Comparison of ENCODE assay signal across 24 cellular contexts in genomic region chr4:7787067-7787466, GRCh38.
DNase-seq lines count a peak whose midpoint lies in the region; ATAC-seq, FAIRE-seq and TF ChIP-seq lines count a peak whose summit lies in the region.
"Had no signal": no experiment of that assay in that cellular context is flagged by ENCODE, and none has a peak within 500 bp of the region (broad histone marks: within the 10 kb centered on the region; RNA-seq: fewer than 3 reads in every experiment).

No MANE protein-coding gene starts in this region.

- H3K27ac ChIP-seq in A673 (ENCODE audit: low read depth, low read length, poor library complexity, severe bottlenecking) (peak overlapping the region; percentile 16), endothelial cell of umbilical vein (ENCODE audit: insufficient read depth, low read depth, low read length) (peak overlapping the region; percentile 93), neuronal stem cell (replicated peaks; ENCODE audit: low read length) (no peak overlapping the region), gastroesophageal sphincter (no peak overlapping the region)
- H3K27ac ChIP-seq: RWPE1 had no signal

- no peak overlapping the region for H3K4me2 ChIP-seq in endothelial cell of umbilical vein (ENCODE audit: insufficient read depth, low read length)
- no peak overlapping the region for H3K4me2 ChIP-seq in neuronal stem cell (ENCODE audit: insufficient read depth, low read length, poor library complexity, severe bottlenecking)
- H3K4me2 ChIP-seq: SK-N-SH had no signal

- H4K8ac ChIP-seq in neuronal stem cell (ENCODE audit: low read depth, low read length) = no peak overlapping the region

- H3K23ac ChIP-seq in neuronal stem cell (ENCODE audit: low read depth, low read length, poor library complexity) = no peak overlapping the region

- H2AK5ac ChIP-seq in neuronal stem cell (ENCODE audit: low read depth, low read length) = no peak overlapping the region

- BruUV-seq in A673 (replicated peaks; lab: Mats Ljungman, UMichigan) (no TSS peak), endothelial cell of umbilical vein (replicated peaks; lab: Mats Ljungman, UMichigan) (no TSS peak)

- H4K20me1 ChIP-seq in endothelial cell of umbilical vein (replicated peaks; ENCODE audit: control insufficient read depth, extremely low read depth, insufficient read depth, low read length) = no peaks in the 10 kb centered on the region

- no peaks in the 10 kb centered on the region for H3K9me3 ChIP-seq in A673 (ENCODE audit: low read depth, low read length, poor library complexity, severe bottlenecking)
- no peaks in the 10 kb centered on the region for H3K9me3 ChIP-seq in T-helper 17 cell (ENCODE audit: control insufficient read depth, low read length, poor library complexity, severe bottlenecking)
- no peaks in the 10 kb centered on the region for H3K9me3 ChIP-seq in endothelial cell of umbilical vein (replicated peaks; ENCODE audit: control insufficient read depth, insufficient read depth, low read length)
- no peaks in the 10 kb centered on the region for H3K9me3 ChIP-seq in neuronal stem cell (replicated peaks in 1 of 2; ENCODE audit: control insufficient read depth in 2 of 2, insufficient read depth in 1 of 2, low read depth in 1 of 2, low read length in 2 of 2)
- H3K9me3 ChIP-seq in gastroesophageal sphincter = no peaks in the 10 kb centered on the region
- H3K9me3 ChIP-seq: Caco-2, SK-N-SH had no signal

- no peak overlapping the region for H4K91ac ChIP-seq in neuronal stem cell (ENCODE audit: low read depth, low read length, poor library complexity)

- H3K4me1 Mint-ChIP-seq in T-helper 17 cell = peaks cover 25% of the 10 kb centered on the region

- H3K36me3 ChIP-seq in A673 (ENCODE audit: insufficient read depth, low read length, poor library complexity, severe bottlenecking) (peaks cover 4% of the 10 kb centered on the region), endothelial cell of umbilical vein (ENCODE audit: control insufficient read depth in 2 of 2, extremely low read depth in 1 of 2, insufficient read depth in 2 of 2, low read length in 2 of 2) (peaks cover 20 to 47% of the 10 kb centered on the region in 2 experiments), neuronal stem cell (replicated peaks in 1 of 2; ENCODE audit: control insufficient read depth in 2 of 2, insufficient read depth in 2 of 2, low read length in 2 of 2) (peaks cover 0 to 2% of the 10 kb centered on the region in 2 donors), gastroesophageal sphincter (peaks cover 0 to 54% of the 10 kb centered on the region in 2 donors)

- no peak overlapping the region for H3K9ac ChIP-seq in endothelial cell of umbilical vein (replicated peaks; ENCODE audit: extremely low read depth, insufficient read depth, low read length)
- H3K9ac ChIP-seq in neuronal stem cell (ENCODE audit: low read depth, low read length, poor library complexity) = no peak overlapping the region
- H3K9ac ChIP-seq: SK-N-SH had no signal

- no peak overlapping the region for H2BK15ac ChIP-seq in neuronal stem cell (ENCODE audit: low read length)

- CTCF ChIA-PET in A673 (lab: Charles Lee) = no interaction called here
- CTCF ChIA-PET in endothelial cell of umbilical vein (lab: Charles Lee) = interaction anchor here (0.8 to 3.0 kb wide), 4 partner anchors 12 to 25 kb away, joined by 3 to 15 read pairs (median 8); no protein-coding TSS in a partner anchor

- H3K27ac Mint-ChIP-seq in T-helper 17 cell = peak overlapping the region; percentile 9
- H3K27ac Mint-ChIP-seq: CD4-positive, alpha-beta T cell had no signal

- H3K4me1 ChIP-seq in A673 (ENCODE audit: insufficient read depth, low read length, poor library complexity, severe bottlenecking) (peaks cover 16% of the 10 kb centered on the region), endothelial cell of umbilical vein (ENCODE audit: control insufficient read depth, extremely low read depth, insufficient read depth, low read length) (peaks cover 43% of the 10 kb centered on the region), neuronal stem cell (ENCODE audit: control insufficient read depth in 2 of 2, insufficient read depth in 1 of 2, low read depth in 1 of 2, low read length in 2 of 2) (peaks cover 5 to 9% of the 10 kb centered on the region in 2 donors), gastroesophageal sphincter (peaks cover 4 to 49% (median 23%) of the 10 kb centered on the region in 3 donors)
- H3K4me1 ChIP-seq: Caco-2 had no signal

- H3K4me3 ChIP-seq in A673 (ENCODE audit: low read depth, low read length, poor library complexity, severe bottlenecking) (no peak overlapping the region), endothelial cell of umbilical vein (replicated peaks in 1 of 3; ENCODE audit: insufficient read depth in 1 of 3, low read depth in 1 of 3, low read length in 3 of 3) (no peak overlapping the region), neuronal stem cell (ENCODE audit: low read length in 2 of 2) (no peak overlapping the region), gastroesophageal sphincter (no peak overlapping the region)

- H3K79me2 ChIP-seq in endothelial cell of umbilical vein (ENCODE audit: control insufficient read depth, insufficient read depth, low read length) = peaks cover 76% of the 10 kb centered on the region

- no peaks in the 10 kb centered on the region for H3K79me1 ChIP-seq in neuronal stem cell (ENCODE audit: low read depth, low read length)

- no peak for TF ChIP-seq POLR2A in endothelial cell of umbilical vein (IDR thresholded peaks at IDR 0.05; ENCODE audit: low read depth, low read length)
- TF ChIP-seq POLR2A in gastroesophageal sphincter (IDR thresholded peaks at IDR 0.05) = no peak

- no peak overlapping the region for H2BK120ac ChIP-seq in neuronal stem cell (ENCODE audit: low read depth, low read length)

- FAIRE-seq in endothelial cell of umbilical vein (lab: Jason Lieb, UNC) = no peak
- FAIRE-seq: A204.1, H54, HepG2 had no signal

- peak overlapping the region; percentile 59 for H3K14ac ChIP-seq in neuronal stem cell (ENCODE audit: low read length)

- no CpG with 5 or more reads among the region's 15 CpGs for WGBS in neuronal stem cell (ENCODE audit: extremely low coverage in 2 of 2, insufficient read length in 2 of 2, insufficient replicate concordance in 1 of 2), 2 donors
- WGBS in gastroesophageal sphincter (ENCODE audit: low coverage in 1 of 2), 2 donors = 87 to 98% methylated on average over 10 to 14 of the region's 15 CpGs

- ATAC-seq in T-helper 17 cell (no peak), gastroesophageal sphincter (no peak)
- ATAC-seq: HepG2 had no signal

- no peak overlapping the region for H3K4me3 Mint-ChIP-seq in T-helper 17 cell
- H3K4me3 Mint-ChIP-seq: CD4-positive, alpha-beta T cell had no signal

- POLR2A ChIA-PET in A673 (lab: Charles Lee; ENCODE audit: low non-redundant PET) (no interaction called here), endothelial cell of umbilical vein (lab: Charles Lee) (no interaction called here)

- TF ChIP-seq EP300 in gastroesophageal sphincter (IDR thresholded peaks at IDR 0.05) = no peak

- peaks cover under 1% of the 10 kb centered on the region for H3K36me3 Mint-ChIP-seq in T-helper 17 cell (ENCODE audit: low read depth)

- H2AFZ ChIP-seq in endothelial cell of umbilical vein (ENCODE audit: low read depth, low read length) (no peak overlapping the region), neuronal stem cell (ENCODE audit: low read length) (no peak overlapping the region)

- H3K18ac ChIP-seq in neuronal stem cell (ENCODE audit: low read length) = no peak overlapping the region

- H2BK12ac ChIP-seq in neuronal stem cell (ENCODE audit: low read length) = no peak overlapping the region

- DNase-seq in A673 (ENCODE audit: low spot score) (no peak), T-helper 17 cell (no peak), endothelial cell of umbilical vein (ENCODE audit: low read depth, low spot score) (no peak), neuronal stem cell (ENCODE audit: low spot score) (no peak), NCI-H748 (lab: John Stamatoyannopoulos, UW; ENCODE audit: unreplicated experiment) (no peak)
- DNase-seq in stimulated activated naive CD4-positive, alpha-beta T cell treated with Interleukin-2 at 50 U/mL for 16 hours (lab: John Stamatoyannopoulos, UW) = no peak
- DNase-seq: Caco-2; CD4-positive, alpha-beta T cell; DMS 273 treated with DMSO at 0.1 percent for 48 hours; DMS79 treated with DMSO at 0.1 percent for 48 hours; KBM-7; NCI-H1092; NCI-H1436; NCI-H2029; NCI-H2227 treated with DMSO at 0.1 percent for 48 hours; NCI-H510A; NCI-H748 treated with DMSO at 0.1 percent for 48 hours; SIG-M5; SK-N-SH had no signal

- H2BK5ac ChIP-seq in neuronal stem cell (ENCODE audit: low read length) = no peak overlapping the region

- H3K9me1 ChIP-seq in endothelial cell of umbilical vein (replicated peaks; ENCODE audit: control insufficient read depth, extremely low read depth, insufficient read depth, low read length) = no peaks in the 10 kb centered on the region

- dilution Hi-C loops in endothelial cell of umbilical vein (cut with MboI; ENCODE audit: extremely low pct_ligation_motif_present, low sequenced_read_pairs) = no loop called here

- H3K27me3 ChIP-seq in A673 (replicated peaks; ENCODE audit: insufficient read depth, low read depth, low read length, poor library complexity) = no peaks in the 10 kb centered on the region
- H3K27me3 ChIP-seq in endothelial cell of umbilical vein (ENCODE audit: control insufficient read depth in 2 of 2, insufficient read depth in 2 of 2, low read length in 2 of 2) = no peaks in the 10 kb centered on the region
- no peaks in the 10 kb centered on the region for H3K27me3 ChIP-seq in neuronal stem cell (ENCODE audit: control insufficient read depth in 3 of 3, insufficient read depth in 3 of 3, low read depth in 1 of 3, low read length in 3 of 3)
- H3K27me3 ChIP-seq in gastroesophageal sphincter = no peaks in the 10 kb centered on the region

- no peaks in the 10 kb centered on the region for H3K27me3 Mint-ChIP-seq in T-helper 17 cell
- H3K27me3 Mint-ChIP-seq: CD4-positive, alpha-beta T cell had no signal

- intact Hi-C loops in A673 (cut with micrococcal nuclease; ENCODE audit: unreplicated experiment) = no loop called here
- intact Hi-C loops in endothelial cell of umbilical vein (cut with micrococcal nuclease) = no loop called here

- no peak overlapping the region for H3K4ac ChIP-seq in neuronal stem cell (ENCODE audit: low read length)

- TF ChIP-seq CTCF in A673 (conservative IDR thresholded peaks at IDR 0.05; ENCODE audit: low read depth, low read length) = no peak
- no peak for TF ChIP-seq CTCF in endothelial cell of umbilical vein (IDR thresholded peaks at IDR 0.05; ENCODE audit: extremely low read depth in 1 of 2, insufficient read depth in 1 of 2, low read depth in 1 of 2, low read length in 2 of 2)
- no peak for TF ChIP-seq CTCF in gastroesophageal sphincter (IDR thresholded peaks at IDR 0.05)

TF ChIP-seq in endothelial cell of umbilical vein, 7 proteins besides CTCF, POLR2A, EP300 and RAD21 (continues in another document):
- TF ChIP-seq EZH2 (IDR thresholded peaks at IDR 0.05; ENCODE audit: borderline replicate concordance, low read depth, low read length, severe bottlenecking) (no peak), GATA2 (IDR thresholded peaks at IDR 0.05; ENCODE audit: insufficient read depth, insufficient read length, low read depth, low read length) (no peak), JUN (IDR thresholded peaks at IDR 0.05; ENCODE audit: borderline replicate concordance, insufficient read depth, insufficient read length, low read depth) (no peak), FOS (IDR thresholded peaks at IDR 0.05; ENCODE audit: borderline replicate concordance, insufficient read depth, low read length) (no peak), MYC (IDR thresholded peaks at IDR 0.05; ENCODE audit: low read depth, low read length) (no peak)

Comparison
In these comparisons a context has a peak if more than half of its experiments do, and no peak if none do; other contexts are left out.
1. H3K27ac ChIP-seq: peak in A673 (single experiment) and endothelial cell of umbilical vein (single experiment); none in neuronal stem cell (single experiment) and gastroesophageal sphincter (0 of 4).